In genomic region chr17:44394112-44394511, GRCh38 we compare ENCODE assay signal across 3 cellular contexts. TPM values are rescaled to one million over a fixed set of nuclear protein-coding genes. Genes with fewer than 3 reads are reported as not detected.
"Had no signal": no experiment of that assay in that cellular context is flagged by ENCODE, and none has a peak within 500 bp of the region (broad histone marks: within the 10 kb centered on the region; RNA-seq: fewer than 3 reads in every experiment).

No MANE protein-coding gene starts in this region.

RNA-seq across cellular contexts. Expression of gene ITGA2B, which starts 4.7 kb away (rescaled TPM):
- total RNA-seq: osteoblast had no signal
- polyA plus RNA-seq: keratinocyte; naive thymus-derived CD8-positive, alpha-beta T cell had no signal
